ENCODE assay signal across 28 cellular contexts in the genomic region with DNA sequence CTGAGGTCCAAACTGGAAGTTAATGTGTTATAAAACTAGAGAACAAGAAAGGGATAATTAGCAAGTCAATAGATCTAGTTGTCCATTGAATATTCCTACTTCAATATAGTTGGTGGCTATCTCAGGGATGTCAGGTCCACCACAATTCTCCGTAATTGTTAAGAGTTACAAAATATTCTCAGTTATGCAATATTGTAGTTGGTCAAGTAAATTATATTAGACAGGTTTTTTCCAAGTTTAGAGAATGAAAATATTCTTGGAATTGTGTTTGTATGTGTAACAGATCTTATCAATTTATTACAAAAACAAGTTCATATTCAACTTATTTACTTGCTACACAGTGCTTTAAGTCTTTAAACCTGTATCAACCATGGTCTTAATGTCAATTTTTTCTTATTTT.
"Had no signal": no experiment of that assay in that cellular context is flagged by ENCODE, and none has a peak within 500 bp of the region (broad histone marks: within the 10 kb centered on the region; RNA-seq: fewer than 3 reads in every experiment).

No MANE protein-coding gene starts in this region.

- FAIRE-seq: endothelial cell of umbilical vein, keratinocyte had no signal

- H3K4me1 ChIP-seq: colonic mucosa, parathyroid adenoma, right atrium auricular region, spleen, testis had no signal

- H3K9me3 Mint-ChIP-seq: mesothelial cell of epicardium; naive B cell; natural killer cell treated with Interleukin-12 subunit alpha and Interleukin-12 subunit beta and Interleukin-15 and Interleukin-18, amount 100 ng/mL, for 72 hours; stimulated activated memory B cell treated with anti-CD40 and anti-IgM and Interleukin-4, amounts not matched to agents 10 μg/mL and 1 μg/mL and 100 μg/mL, for 72 hours had no signal

- H3K4me3 Mint-ChIP-seq: mesothelial cell of epicardium; naive B cell; natural killer cell treated with Interleukin-12 subunit alpha and Interleukin-12 subunit beta and Interleukin-15 and Interleukin-18, amount 100 ng/mL, for 72 hours; neural crest cell; stimulated activated memory B cell treated with anti-CD40 and anti-IgM and Interleukin-4, amounts not matched to agents 10 μg/mL and 1 μg/mL and 100 μg/mL, for 72 hours; type B pancreatic cell had no signal

- H3K27me3 Mint-ChIP-seq: naive B cell; natural killer cell treated with Interleukin-12 subunit alpha and Interleukin-12 subunit beta and Interleukin-15 and Interleukin-18, amount 100 ng/mL, for 72 hours; progenitor cell of endocrine pancreas; stimulated activated memory B cell treated with anti-CD40 and anti-IgM and Interleukin-4, amounts not matched to agents 10 μg/mL and 1 μg/mL and 100 μg/mL, for 72 hours; type B pancreatic cell had no signal

- H3K4me1 Mint-ChIP-seq: naive B cell; stimulated activated memory B cell treated with anti-CD40 and anti-IgM and Interleukin-4, amounts not matched to agents 10 μg/mL and 1 μg/mL and 100 μg/mL, for 72 hours had no signal

- H3K27me3 ChIP-seq: colonic mucosa, esophagus muscularis mucosa, heart right ventricle, neutrophil, right atrium auricular region, spleen, testis, tibial artery had no signal

- H3K36me3 ChIP-seq: colonic mucosa, esophagus muscularis mucosa, heart right ventricle, neutrophil, right atrium auricular region, spleen, tibial artery had no signal

- H3K27ac Mint-ChIP-seq: mesothelial cell of epicardium; natural killer cell treated with Interleukin-12 subunit alpha and Interleukin-12 subunit beta and Interleukin-15 and Interleukin-18, amount 100 ng/mL, for 72 hours; progenitor cell of endocrine pancreas; stimulated activated memory B cell treated with anti-CD40 and anti-IgM and Interleukin-4, amounts not matched to agents 10 μg/mL and 1 μg/mL and 100 μg/mL, for 72 hours; type B pancreatic cell had no signal

- H3K4me3 ChIP-seq: colonic mucosa, esophagus muscularis mucosa, heart right ventricle, mucosa of descending colon, right atrium auricular region, spleen, testis, tibial artery had no signal

- H3K9ac ChIP-seq: parathyroid adenoma had no signal

- DNase-seq: colonic mucosa; dermis blood vessel endothelial cell; effector memory CD4-positive, alpha-beta T cell; foreskin melanocyte; glutamatergic neuron; heart right ventricle; hippocampal formation; mesenchymal stem cell; mucosa of descending colon; naive B cell; spleen; stimulated activated CD4-positive, alpha-beta T cell treated with anti-CD3 and anti-CD28 coated beads, Interleukin-4, amount 100 ng/mL, for 4 hours; stimulated activated naive CD8-positive, alpha-beta T cell treated with anti-CD3 and anti-CD28 coated beads, Interleukin-15, Interleukin-2, amounts not matched to agents 100 U/mL and 50 U/mL, for 24 hours; substantia nigra; testis; tibial artery had no signal

- H3K36me3 Mint-ChIP-seq: mesothelial cell of epicardium; naive B cell; natural killer cell treated with Interleukin-12 subunit alpha and Interleukin-12 subunit beta and Interleukin-15 and Interleukin-18, amount 100 ng/mL, for 72 hours; stimulated activated memory B cell treated with anti-CD40 and anti-IgM and Interleukin-4, amounts not matched to agents 10 μg/mL and 1 μg/mL and 100 μg/mL, for 72 hours; type B pancreatic cell had no signal

- H3K9me3 ChIP-seq: colonic mucosa, esophagus muscularis mucosa, heart right ventricle, mucosa of descending colon, neutrophil, right atrium auricular region, spleen, testis, tibial artery had no signal

- H3K27ac ChIP-seq: colonic mucosa, esophagus muscularis mucosa, heart right ventricle, neutrophil, parathyroid adenoma, right atrium auricular region, spleen, testis, tibial artery had no signal
